In genomic region chr3:159988617-159989251, GRCh38 we compare ENCODE assay signal across 1 cellular context.
TF ChIP-seq lines count a peak whose summit lies in the region.

TSS of gene IL12A (plus strand) at chr3:159988835.

TF ChIP-seq in HepG2, 621 proteins besides CTCF, POLR2A, EP300 and RAD21 (continued from another document and continues in another):
- TF ChIP-seq ZBED4 (CRISPR knock-in tag; IDR thresholded peaks at IDR 0.05; ENCODE audit: borderline replicate concordance) = 0 out of 2 replicates have a peak, but pooled peaks have one; percentile 25
- 0 out of 2 replicates have a peak, but pooled peaks have one; percentile 50 for TF ChIP-seq ZNF703 (CRISPR knock-in tag; IDR thresholded peaks at IDR 0.05; ENCODE audit: borderline replicate concordance)
- no peak for TF ChIP-seq NR0B2 (CRISPR knock-in tag; IDR thresholded peaks at IDR 0.05)
- TF ChIP-seq ZGPAT (CRISPR knock-in tag; IDR thresholded peaks at IDR 0.05) = peak; percentile 39; the same call in 1 of the 2 replicates
- TF ChIP-seq SOX6 (IDR thresholded peaks at IDR 0.05) = no peak
- peak; percentile 41; the same call in 1 of the 2 replicates for TF ChIP-seq SOX6 (CRISPR knock-in tag; IDR thresholded peaks at IDR 0.05)
- 0 out of 2 replicates have a peak, but pooled peaks have one; percentile 9 for TF ChIP-seq FOXP4 (CRISPR knock-in tag; IDR thresholded peaks at IDR 0.05)
- TF ChIP-seq ZNF329 (CRISPR knock-in tag; IDR thresholded peaks at IDR 0.05; ENCODE audit: low read depth) = no peak
- peak; percentile 17; the same call in 1 of the 2 replicates for TF ChIP-seq RXRA (CRISPR knock-in tag; IDR thresholded peaks at IDR 0.05)
- no peak for TF ChIP-seq ZNF160 (CRISPR knock-in tag; IDR thresholded peaks at IDR 0.05)
- peak; percentile 53 for TF ChIP-seq ZNF501 (CRISPR knock-in tag; IDR thresholded peaks at IDR 0.05)
- peak; percentile 57 for TF ChIP-seq YEATS4 (CRISPR knock-in tag; IDR thresholded peaks at IDR 0.05; ENCODE audit: borderline replicate concordance)
- no peak for TF ChIP-seq USF2 (IDR thresholded peaks at IDR 0.05; ENCODE audit: low read depth, low read length)
- TF ChIP-seq USF2 (CRISPR knock-in tag; IDR thresholded peaks at IDR 0.05; ENCODE audit: borderline replicate concordance) = peak; percentile 22; the same call in 1 of the 2 replicates
- TF ChIP-seq ARID4A (CRISPR knock-in tag; IDR thresholded peaks at IDR 0.05; ENCODE audit: borderline replicate concordance) = peak; percentile 27; the same call in 1 of the 2 replicates
- 0 out of 2 replicates have a peak, but pooled peaks have one; percentile 48 for TF ChIP-seq ERF (CRISPR knock-in tag; IDR thresholded peaks at IDR 0.05)
- TF ChIP-seq ZNF792 (CRISPR knock-in tag; IDR thresholded peaks at IDR 0.05) = 0 out of 2 replicates have a peak, but pooled peaks have one; percentile 22
- 0 out of 2 replicates have a peak, but pooled peaks have one; percentile 49 for TF ChIP-seq ZNF12 (CRISPR knock-in tag; IDR thresholded peaks at IDR 0.05)
- no peak for TF ChIP-seq LCORL (IDR thresholded peaks at IDR 0.05)
- peak; percentile 47; the same call in 1 of the 2 replicates for TF ChIP-seq LCORL (CRISPR knock-in tag; IDR thresholded peaks at IDR 0.05)
- TF ChIP-seq MNT (IDR thresholded peaks at IDR 0.05) = no peak
- TF ChIP-seq MEIS1 (CRISPR knock-in tag; IDR thresholded peaks at IDR 0.05; ENCODE audit: borderline replicate concordance) = peak; percentile 76; the same call in 1 of the 2 replicates
- 0 out of 2 replicates have a peak, but pooled peaks have one; percentile 24 for TF ChIP-seq ZNF124 (CRISPR knock-in tag; IDR thresholded peaks at IDR 0.05)
- peak; percentile 54 for TF ChIP-seq PITX1 (CRISPR knock-in tag; IDR thresholded peaks at IDR 0.05)
- TF ChIP-seq SPEN (CRISPR knock-in tag; IDR thresholded peaks at IDR 0.05; ENCODE audit: low read depth) = peak; percentile 66; the same call in 1 of the 2 replicates
- TF ChIP-seq ZNF292 (CRISPR knock-in tag; IDR thresholded peaks at IDR 0.05; ENCODE audit: borderline replicate concordance, low read depth) = peak; percentile 75
- no peak for TF ChIP-seq SOX13 (IDR thresholded peaks at IDR 0.05)
- no peak for TF ChIP-seq SOX13 (CRISPR knock-in tag; conservative IDR thresholded peaks at IDR 0.05 in 1 of 2, IDR thresholded peaks at IDR 0.05 in 1 of 2)
- peak; percentile 80; the same call in 1 of the 2 replicates for TF ChIP-seq ZNF274 (CRISPR knock-in tag; IDR thresholded peaks at IDR 0.05)
- TF ChIP-seq ZNF780A (CRISPR knock-in tag; IDR thresholded peaks at IDR 0.05) = peak; percentile 18; the same call in 1 of the 2 replicates
- 0 out of 2 replicates have a peak, but pooled peaks have one; percentile 5 for TF ChIP-seq PAXIP1 (CRISPR knock-in tag; conservative IDR thresholded peaks at IDR 0.05)
- peak; percentile 42 for TF ChIP-seq ASH2L (IDR thresholded peaks at IDR 0.05; ENCODE audit: insufficient read length, low read depth, low read length)
- peak; percentile 68 for TF ChIP-seq PATZ1 (CRISPR knock-in tag; IDR thresholded peaks at IDR 0.05)
- peak; percentile 42; the same call in 1 of the 2 replicates for TF ChIP-seq SRY (CRISPR knock-in tag; IDR thresholded peaks at IDR 0.05)
- no peak for TF ChIP-seq SP1 (IDR thresholded peaks at IDR 0.05)
- peak; percentile 48; the same call in 1 of the 2 replicates for TF ChIP-seq SP1 (CRISPR knock-in tag; IDR thresholded peaks at IDR 0.05)
